ENCODE assay signal across 2 cellular contexts in the genomic region with DNA sequence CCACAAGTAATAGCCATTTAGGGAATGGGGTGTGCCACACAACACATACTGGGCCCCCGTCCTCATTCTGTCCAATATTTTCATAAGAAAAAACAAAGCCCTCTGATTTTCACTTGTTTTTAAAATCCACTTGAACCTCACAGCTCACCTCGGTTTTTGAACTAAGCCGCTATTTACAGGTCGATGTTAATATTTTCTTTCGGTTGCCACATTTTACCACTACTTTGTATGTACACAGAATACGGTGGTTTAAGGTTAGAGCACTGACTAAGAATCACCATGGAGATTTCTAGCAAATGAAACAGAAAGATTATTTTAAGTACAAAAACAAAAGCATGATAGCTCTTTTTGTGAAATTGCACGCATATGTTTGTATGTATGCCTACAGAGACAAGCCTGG.
TF ChIP-seq lines count a peak whose summit lies in the region.

No MANE protein-coding gene starts in this region.

TF ChIP-seq in SK-N-SH, 30 proteins besides CTCF, POLR2A, EP300 and RAD21 (continued from another document):
- TF ChIP-seq REST (IDR thresholded peaks at IDR 0.05; ENCODE audit: low read depth, low read length) (no peak), NFIC (IDR thresholded peaks at IDR 0.05; ENCODE audit: borderline replicate concordance) (no peak), GABPA (IDR thresholded peaks at IDR 0.05; ENCODE audit: low read depth) (no peak), TCF12 (IDR thresholded peaks at IDR 0.05) (no peak), USF1 (IDR thresholded peaks at IDR 0.05; ENCODE audit: borderline replicate concordance, low read depth) (no peak), TEAD4 (IDR thresholded peaks at IDR 0.05; ENCODE audit: borderline replicate concordance, insufficient read depth) (no peak), TAF1 (IDR thresholded peaks at IDR 0.05; ENCODE audit: borderline replicate concordance, low read depth, low read length) (no peak), PBX3 (IDR thresholded peaks at IDR 0.05) (no peak), CHD2 (IDR thresholded peaks at IDR 0.05; ENCODE audit: low read length, partially characterized antibody) (no peak)

TF ChIP-seq in SK-N-SH treated with all-trans-retinoic acid at 6 μM for 48 hours, 23 proteins besides CTCF, POLR2A, EP300 and RAD21 (continued from another document):
- TF ChIP-seq, protein P1, sequence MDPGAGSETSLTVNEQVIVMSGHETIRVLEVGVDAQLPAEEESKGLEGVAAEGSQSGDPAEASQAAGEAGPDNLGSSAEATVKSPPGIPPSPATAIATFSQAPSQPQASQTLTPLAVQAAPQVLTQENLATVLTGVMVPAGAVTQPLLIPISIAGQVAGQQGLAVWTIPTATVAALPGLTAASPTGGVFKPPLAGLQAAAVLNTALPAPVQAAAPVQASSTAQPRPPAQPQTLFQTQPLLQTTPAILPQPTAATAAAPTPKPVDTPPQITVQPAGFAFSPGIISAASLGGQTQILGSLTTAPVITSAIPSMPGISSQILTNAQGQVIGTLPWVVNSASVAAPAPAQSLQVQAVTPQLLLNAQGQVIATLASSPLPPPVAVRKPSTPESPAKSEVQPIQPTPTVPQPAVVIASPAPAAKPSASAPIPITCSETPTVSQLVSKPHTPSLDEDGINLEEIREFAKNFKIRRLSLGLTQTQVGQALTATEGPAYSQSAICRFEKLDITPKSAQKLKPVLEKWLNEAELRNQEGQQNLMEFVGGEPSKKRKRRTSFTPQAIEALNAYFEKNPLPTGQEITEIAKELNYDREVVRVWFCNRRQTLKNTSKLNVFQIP (CRISPR knock-in tag; IDR thresholded peaks at IDR 0.05; ENCODE audit: borderline replicate concordance, low read depth): no peak
- TF ChIP-seq TCF4 (CRISPR knock-in tag; IDR thresholded peaks at IDR 0.05; ENCODE audit: borderline replicate concordance): no peak
